In the genomic region with DNA sequence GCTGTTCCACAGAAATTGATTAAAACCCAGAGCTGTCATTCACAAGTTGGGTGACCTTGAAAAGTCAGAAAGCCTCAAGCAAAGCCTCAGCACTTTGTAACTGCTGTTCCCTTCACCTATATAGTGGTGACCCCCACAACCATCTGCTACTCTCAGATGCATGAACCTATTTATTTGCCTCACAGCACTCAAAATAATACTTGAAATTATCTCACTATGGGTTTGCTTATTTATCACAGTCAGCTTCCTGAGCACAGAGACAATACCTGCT, we compare ENCODE assay signal across 21 cellular contexts.
A peak's percentile ranks its signal among the peaks of the same experiment; 100 is the strongest.
DNase-seq lines count a peak whose midpoint lies in the region; ATAC-seq, FAIRE-seq and TF ChIP-seq lines count a peak whose summit lies in the region.
"Had no signal": no experiment of that assay in that cellular context is flagged by ENCODE, and none has a peak within 500 bp of the region (broad histone marks: within the 10 kb centered on the region; RNA-seq: fewer than 3 reads in every experiment).

No MANE protein-coding gene starts in this region.

- no peak for FAIRE-seq in HTR-8/SVneo (lab: Jason Lieb, UNC)
- FAIRE-seq: frontal cortex had no signal

- no peaks in the 10 kb centered on the region for H3K9me3 ChIP-seq in heart right ventricle
- no peaks in the 10 kb centered on the region for H3K9me3 ChIP-seq in lung (ENCODE audit: control insufficient read depth in 2 of 2, insufficient read depth in 1 of 2, low read length in 1 of 2)
- H3K9me3 ChIP-seq: BLaER1 treated with 17β-estradiol and CSF1 and Interleukin-3, amounts not matched to agents 10 nM and 100 nM; esophagus muscularis mucosa had no signal

- H3K36me3 ChIP-seq in heart right ventricle (no peaks in the 10 kb centered on the region), lung (ENCODE audit: control insufficient read depth in 2 of 2, insufficient read depth in 2 of 2, low read length in 2 of 2) (no peaks in the 10 kb centered on the region), urinary bladder (ENCODE audit: insufficient read depth) (no peaks in the 10 kb centered on the region)
- H3K36me3 ChIP-seq: BLaER1 treated with 17β-estradiol and CSF1 and Interleukin-3, amounts not matched to agents 10 nM and 100 nM; esophagus muscularis mucosa had no signal

- intact Hi-C loops in heart right ventricle (cut with DNase I) (loop anchor here in 2 of 10 donors (10.0 kb wide), 2 partner anchors 114 to 124 kb away; a partner anchor contains a TSS), cardiac septum (cut with DNase I) (no loop called here)

- DNase-seq in heart right ventricle (no peak), cardiac septum (ENCODE audit: low spot score) (no peak), NCI-H2171 (lab: John Stamatoyannopoulos, UW) (peak; percentile 77), lung (ENCODE audit: low spot score) (no peak), HTR-8/SVneo (ENCODE audit: insufficient read length, low spot score) (no peak)
- no peak for DNase-seq in central memory CD4-positive, alpha-beta T cell
- DNase-seq: activated CD8-positive, alpha-beta T cell treated with anti-CD3 and anti-CD28 coated beads, Interleukin-2, amount 10 ng/mL, durations not matched to agents 7 days and 5 days; anterior cingulate cortex; caudate nucleus; midbrain; naive thymus-derived CD4-positive, alpha-beta T cell; NCI-H1694; NCI-H524 treated with DMSO at 0.1 percent for 48 hours; stimulated activated CD4-positive, alpha-beta T cell treated with anti-CD3 and anti-CD28 coated beads, Interleukin-2, amount 100 ng/mL, for 24 hours; T-helper 2 cell had no signal

- H3K27ac ChIP-seq in heart right ventricle (peak overlapping the region in 7 of 10 donors; percentile 33 to 74 (median 61)), lung (ENCODE audit: low read depth in 1 of 2, low read length in 1 of 2) (peak overlapping the region; percentile 3 to 64), urinary bladder (ENCODE audit: low read depth) (peak overlapping the region; percentile 19)
- H3K27ac ChIP-seq: BLaER1 treated with 17β-estradiol and CSF1 and Interleukin-3, amounts not matched to agents 10 nM and 100 nM; KMS-11 had no signal

- TF ChIP-seq CTCF in heart right ventricle (IDR thresholded peaks at IDR 0.05) (no peak), lung (IDR thresholded peaks at IDR 0.05; ENCODE audit: control extremely low read depth, extremely low read depth) (no peak)

- no peak overlapping the region for H3K4me3 ChIP-seq in heart right ventricle
- no peak overlapping the region for H3K4me3 ChIP-seq in lung
- no peak overlapping the region for H3K4me3 ChIP-seq in urinary bladder (ENCODE audit: low read depth, low read length)
- H3K4me3 ChIP-seq: BLaER1 treated with 17β-estradiol and CSF1 and Interleukin-3, amounts not matched to agents 10 nM and 100 nM; esophagus muscularis mucosa; smooth muscle cell had no signal

- ATAC-seq in heart right ventricle = no peak
- ATAC-seq in lung (ENCODE audit: insufficient read depth, low FRiP score) = no peak
- ATAC-seq: activated CD8-positive, alpha-beta T cell treated with anti-CD3 and anti-CD28 coated beads, Interleukin-2, amount 10 ng/mL, durations not matched to agents 7 days and 5 days; naive thymus-derived CD4-positive, alpha-beta T cell had no signal

- H3K4me1 ChIP-seq in heart right ventricle = peaks cover 3 to 49% (median 29%) of the 10 kb centered on the region in 9 donors
- H3K4me1 ChIP-seq in lung (ENCODE audit: control insufficient read depth in 2 of 2, insufficient read depth in 2 of 2, low read length in 2 of 2) = peaks cover 4 to 5% of the 10 kb centered on the region in 2 donors
- no peaks in the 10 kb centered on the region for H3K4me1 ChIP-seq in urinary bladder (ENCODE audit: insufficient read depth)

- H3K27me3 ChIP-seq in heart right ventricle (no peaks in the 10 kb centered on the region), lung (ENCODE audit: control insufficient read depth, insufficient read depth) (no peaks in the 10 kb centered on the region)
- H3K27me3 ChIP-seq: esophagus muscularis mucosa had no signal
